8 cellular contexts compared by ENCODE assay signal in the genomic region with DNA sequence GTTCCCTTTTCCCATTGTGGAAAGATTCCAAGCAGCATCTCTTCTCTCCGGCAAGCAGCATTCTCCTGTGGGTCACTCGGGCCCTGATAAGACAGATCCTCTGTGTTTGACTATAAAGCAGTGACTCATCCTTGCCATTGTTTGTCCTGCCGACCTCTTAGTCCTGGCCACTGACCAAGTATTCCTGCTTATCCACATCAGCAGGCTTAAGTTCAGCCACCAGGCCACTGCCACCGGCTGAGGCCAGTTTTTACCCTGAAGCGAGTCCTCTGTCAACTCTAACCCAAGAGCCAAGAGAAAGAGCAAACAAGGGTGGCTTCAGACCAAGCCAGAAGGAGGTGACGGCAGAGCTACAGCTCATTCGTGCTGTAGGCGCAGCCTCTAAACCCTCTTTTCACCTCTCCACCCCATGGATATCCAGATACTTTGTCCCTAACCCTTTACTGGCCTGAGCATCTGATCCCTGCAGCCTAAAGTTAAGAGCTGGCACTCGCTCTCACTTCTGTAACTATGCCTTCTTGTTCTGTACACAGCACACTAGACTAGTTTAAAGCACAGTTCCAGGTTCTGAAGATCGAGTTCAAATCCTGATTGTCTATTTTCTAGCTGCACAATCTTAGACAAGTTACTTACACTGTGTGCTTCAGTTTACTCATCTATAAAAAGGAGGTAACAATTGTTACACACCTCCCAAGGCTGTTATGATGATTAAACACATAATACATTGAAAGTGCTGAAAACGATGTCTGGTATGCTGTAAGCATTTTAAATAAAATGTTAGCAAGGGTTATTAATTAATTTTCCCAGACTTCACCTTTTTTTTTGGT. TPM values are rescaled to one million over a fixed set of nuclear protein-coding genes. Genes with fewer than 3 reads are reported as not detected.
A peak's percentile ranks its signal among the peaks of the same experiment; 100 is the strongest.
DNase-seq lines count a peak whose midpoint lies in the region; ATAC-seq and TF ChIP-seq lines count a peak whose summit lies in the region.

No MANE protein-coding gene starts in this region.

- no peak overlapping the region for H3K4me3 Mint-ChIP-seq in endothelial cell (ENCODE audit: unreplicated experiment)

- H3K9me3 Mint-ChIP-seq in endothelial cell (ENCODE audit: unreplicated experiment), result no peaks in the 10 kb centered on the region

- intact Hi-C loops in adrenal gland (cut with DNase I), result no loop called here
- intact Hi-C loops in tibial artery (cut with DNase I; ENCODE audit: low total_unique reads), result no loop called here

- H3K27ac ChIP-seq in adrenal gland, result peak overlapping the region in 3 of 5 donors; percentile 1 to 90 (median 70)
- peak overlapping the region; percentile 23 for H3K27ac ChIP-seq in iPS DF 6.9 (ENCODE audit: low read length)
- peak overlapping the region; percentile 41 for H3K27ac ChIP-seq in skeletal muscle tissue (ENCODE audit: low read depth, low read length)
- H3K27ac ChIP-seq in tibial artery, result no peak overlapping the region

- no peaks in the 10 kb centered on the region for H3K27me3 Mint-ChIP-seq in endothelial cell (ENCODE audit: unreplicated experiment)

- peak in 3 of 6 experiments; percentile 14 to 29 (median 19) for TF ChIP-seq CTCF in adrenal gland (IDR thresholded peaks at IDR 0.05)
- no peak for TF ChIP-seq CTCF in endothelial cell (IDR thresholded peaks at IDR 0.05; ENCODE audit: unreplicated experiment)
- no peak for TF ChIP-seq CTCF in tibial artery (IDR thresholded peaks at IDR 0.05)

- H3K4me1 ChIP-seq in adrenal gland (replicated peaks in 1 of 2), result peaks cover 0 to 7% of the 10 kb centered on the region in 2 donors
- peaks cover 13% of the 10 kb centered on the region for H3K4me1 ChIP-seq in iPS DF 6.9 (ENCODE audit: control insufficient read depth, insufficient read depth, low read length)
- peaks cover 0 to 8% (median 6%) of the 10 kb centered on the region in 3 donors for H3K4me1 ChIP-seq in skeletal muscle tissue (ENCODE audit: control insufficient read depth in 3 of 3, insufficient read depth in 3 of 3, low read length in 3 of 3)
- peaks cover 0 to 11% (median 3%) of the 10 kb centered on the region in 4 donors for H3K4me1 ChIP-seq in tibial artery

- H3K9me3 ChIP-seq in adrenal gland (replicated peaks in 1 of 3) (no peaks in the 10 kb centered on the region), iPS DF 6.9 (ENCODE audit: control insufficient read depth, insufficient read depth, low read length) (no peaks in the 10 kb centered on the region), skeletal muscle tissue (ENCODE audit: control insufficient read depth in 3 of 3, low read length in 3 of 3) (no peaks in the 10 kb centered on the region), tibial artery (no peaks in the 10 kb centered on the region)

- H3K36me3 Mint-ChIP-seq in endothelial cell (ENCODE audit: low read depth, unreplicated experiment), result no peaks in the 10 kb centered on the region

- no peak for ATAC-seq in activated CD4-positive, CD25-positive, alpha-beta regulatory T cell treated with anti-CD3 and anti-CD28 coated beads, Interleukin-2, amount 50 U/mL, for 24 hours

- peaks cover 9% of the 10 kb centered on the region for H3K4me1 Mint-ChIP-seq in endothelial cell (ENCODE audit: unreplicated experiment)

- H3K27ac Mint-ChIP-seq in endothelial cell (ENCODE audit: unreplicated experiment), result no peak overlapping the region

- H3K4me3 ChIP-seq in adrenal gland (peak overlapping the region in 1 of 4 donors; percentile 15), iPS DF 6.9 (ENCODE audit: low read length) (no peak overlapping the region), skeletal muscle tissue (ENCODE audit: low read length in 3 of 3) (peak overlapping the region in 1 of 3 donors; percentile 9), tibial artery (no peak overlapping the region)

- H3K27me3 ChIP-seq in adrenal gland, result no peaks in the 10 kb centered on the region
- no peaks in the 10 kb centered on the region for H3K27me3 ChIP-seq in iPS DF 6.9 (ENCODE audit: control insufficient read depth, insufficient read depth, low read length)
- H3K27me3 ChIP-seq in skeletal muscle tissue (ENCODE audit: control insufficient read depth in 3 of 3, insufficient read depth in 3 of 3, low read length in 3 of 3), result peaks cover 0 to 2% (median 0%) of the 10 kb centered on the region in 3 donors
- peaks cover 0 to 5% of the 10 kb centered on the region in 2 donors for H3K27me3 ChIP-seq in tibial artery

- DNase-seq in HT1080 (ENCODE audit: low read depth) (peak; percentile 74), adrenal gland (peak; percentile 70 to 92 (median 86)), iPS DF 6.9 (ENCODE audit: low read depth, low spot score) (no peak), endothelial cell (ENCODE audit: low spot score) (no peak), tibial artery (no peak)
- DNase-seq in stimulated activated naive CD4-positive, alpha-beta T cell treated with Interleukin-2 at 50 U/mL for 16 hours (lab: John Stamatoyannopoulos, UW), result no peak

- H3K36me3 ChIP-seq in adrenal gland (replicated peaks in 1 of 2) (no peaks in the 10 kb centered on the region), iPS DF 6.9 (ENCODE audit: control insufficient read depth, insufficient read depth, low read length) (no peaks in the 10 kb centered on the region), skeletal muscle tissue (ENCODE audit: control insufficient read depth in 3 of 3, insufficient read depth in 3 of 3, low read length in 3 of 3) (no peaks in the 10 kb centered on the region), tibial artery (no peaks in the 10 kb centered on the region)

- H3K9ac ChIP-seq in skeletal muscle tissue (ENCODE audit: low read depth in 1 of 3, low read length in 3 of 3), result no peak overlapping the region

- TF ChIP-seq POLR2A in adrenal gland (IDR thresholded peaks at IDR 0.05), result peak in 1 of 2 donors; percentile 19

- WGBS in adrenal gland, 4 donors, result 38 to 46% (median 40%) methylated on average over 7 to 11 of the region's 11 CpGs
- no CpG with 5 or more reads among the region's 11 CpGs for WGBS in iPS DF 6.9 (ENCODE audit: insufficient coverage, insufficient read length)

RNA-seq across cellular contexts. Expression of gene SOX9, which starts 31.0 kb away (rescaled TPM):
- total RNA-seq in HT1080 (2014; rRNA removed; shearing (Covaris generic)), result 24.9 and 43.0 TPM in 2 replicates
- 66.7 and 82.9 TPM in 2 replicates for polyA plus RNA-seq in HT1080 (2015; cell fraction: cytosol; rRNA removed)
- 119 and 133 TPM in 2 replicates for polyA plus RNA-seq in HT1080 (2015; cell fraction: nucleus; rRNA removed)
- 1 to 10 TPM; 2.1 to 8.9 (median 5.5) TPM for total RNA-seq in adrenal gland
- 1 to 10 TPM in 2 of 3 donors, under 1 TPM in 1; 0.95 to 3.5 (median 3.0) TPM for polyA plus RNA-seq in adrenal gland
- 6.3 TPM for total RNA-seq in skeletal muscle tissue
- total RNA-seq in endothelial cell (ENCODE audit: unreplicated experiment), result 5.1 TPM

Comparison
In these comparisons a context has a peak if more than half of its experiments do, and no peak if none do; other contexts are left out.
1. DNase-seq: peak in HT1080 (single experiment) and adrenal gland (7 of 7); none in iPS DF 6.9 (single experiment), endothelial cell (single experiment), tibial artery (0 of 2) and stimulated activated naive CD4-positive, alpha-beta T cell treated with Interleukin-2 at 50 U/mL for 16 hours (single experiment).
2. H3K27ac ChIP-seq: peak in adrenal gland (3 of 5), iPS DF 6.9 (single experiment) and skeletal muscle tissue (single experiment); none in tibial artery (0 of 2).